Comparison of ENCODE assay signal across 28 cellular contexts in the genomic region with DNA sequence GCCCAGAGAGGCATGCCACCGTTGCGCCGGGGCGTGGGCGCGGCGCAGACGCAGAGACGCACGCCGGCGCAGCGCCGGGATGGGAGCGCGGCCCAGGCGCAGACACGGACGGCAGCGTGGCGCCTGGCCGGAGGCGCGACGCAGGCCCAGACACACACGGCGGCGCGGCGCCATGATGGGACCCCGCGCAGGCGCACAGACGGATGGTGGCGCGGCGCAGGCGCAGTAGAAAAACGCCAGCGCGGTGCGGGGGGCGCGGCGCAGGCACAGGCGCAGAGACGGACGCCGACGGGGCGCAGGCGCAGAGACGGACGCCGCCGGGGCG.
"Had no signal": no experiment of that assay in that cellular context is flagged by ENCODE, and none has a peak within 500 bp of the region (broad histone marks: within the 10 kb centered on the region; RNA-seq: fewer than 3 reads in every experiment).

No MANE protein-coding gene starts in this region.

- H3K4me1 ChIP-seq: ascending aorta, left lung, upper lobe of left lung had no signal

- H3K36me3 Mint-ChIP-seq: activated naive CD4-positive, alpha-beta T cell treated with anti-CD3 and anti-CD28 coated beads, Interleukin-2, amount 10 ng/mL, durations not matched to agents 7 days and 5 days; activated naive CD8-positive, alpha-beta T cell treated with anti-CD3 and anti-CD28 coated beads, Interleukin-2, amount 10 ng/mL, durations not matched to agents 7 days and 5 days; brain had no signal

- H3K27me3 ChIP-seq: ascending aorta, cardiac muscle cell, dorsolateral prefrontal cortex, left lung, upper lobe of left lung had no signal

- H3K4me3 Mint-ChIP-seq: activated naive CD4-positive, alpha-beta T cell treated with anti-CD3 and anti-CD28 coated beads, Interleukin-2, amount 10 ng/mL, durations not matched to agents 7 days and 5 days; activated naive CD8-positive, alpha-beta T cell treated with anti-CD3 and anti-CD28 coated beads, Interleukin-2, amount 10 ng/mL, durations not matched to agents 7 days and 5 days; activated T-cell treated with anti-CD3 and anti-CD28 coated beads, Interleukin-2, amount 50 U/mL, for 72 hours; brain; nephron; stimulated activated naive CD8-positive, alpha-beta T cell treated with anti-CD3 and anti-CD28 coated beads, Interleukin-15, Interleukin-2, amounts not matched to agents 100 ng/mL and 50 ng/mL, for 24 hours; T-helper 1 cell treated with Interleukin-12 subunit alpha and Interleukin-12 subunit beta and Interleukin-4 antibody, amounts not matched to agents 30 μg/mL and 1 μg/mL, for 36 hours had no signal

- ATAC-seq: activated T-cell treated with anti-CD3 and anti-CD28 coated beads, Interleukin-2, amount 50 U/mL, for 72 hours; sciatic nerve had no signal

- H3K4me1 Mint-ChIP-seq: activated naive CD4-positive, alpha-beta T cell treated with anti-CD3 and anti-CD28 coated beads, Interleukin-2, amount 10 ng/mL, durations not matched to agents 7 days and 5 days; activated naive CD8-positive, alpha-beta T cell treated with anti-CD3 and anti-CD28 coated beads, Interleukin-2, amount 10 ng/mL, durations not matched to agents 7 days and 5 days; brain; nephron had no signal

- H3K9me3 ChIP-seq: ascending aorta, left lung had no signal

- H3K27ac Mint-ChIP-seq: activated naive CD4-positive, alpha-beta T cell treated with anti-CD3 and anti-CD28 coated beads, Interleukin-2, amount 10 ng/mL, durations not matched to agents 7 days and 5 days; activated naive CD8-positive, alpha-beta T cell treated with anti-CD3 and anti-CD28 coated beads, Interleukin-2, amount 10 ng/mL, durations not matched to agents 7 days and 5 days; activated T-cell treated with anti-CD3 and anti-CD28 coated beads, Interleukin-2, amount 50 U/mL, for 72 hours; brain; nephron; progenitor cell of endocrine pancreas; stimulated activated naive CD8-positive, alpha-beta T cell treated with anti-CD3 and anti-CD28 coated beads, Interleukin-15, Interleukin-2, amounts not matched to agents 100 ng/mL and 50 ng/mL, for 24 hours; T-helper 1 cell treated with Interleukin-12 subunit alpha and Interleukin-12 subunit beta and Interleukin-4 antibody, amounts not matched to agents 30 μg/mL and 1 μg/mL, for 36 hours had no signal

- H3K4me3 ChIP-seq: ascending aorta, cardiac muscle cell, coronary artery, dorsolateral prefrontal cortex, left lung, lung, skin epidermis, upper lobe of left lung had no signal

- DNase-seq: activated CD4-positive, alpha-beta T cell treated with anti-CD3 and anti-CD28 coated beads for 4 hours; activated CD4-positive, alpha-beta T cell treated with anti-CD3 and anti-CD28 coated beads, Interleukin-2, amount 50 U/mL, for 4 hours; activated naive CD4-positive, alpha-beta T cell treated with anti-CD3 and anti-CD28 coated beads, Interleukin-2, amount 10 ng/mL, durations not matched to agents 7 days and 5 days; activated naive CD8-positive, alpha-beta T cell treated with anti-CD3 and anti-CD28 coated beads, Interleukin-2, amount 10 ng/mL, durations not matched to agents 7 days and 5 days; activated T-cell treated with anti-CD3 and anti-CD28 coated beads for 4 hours; activated T-cell treated with anti-CD3 and anti-CD28 coated beads, Interleukin-2, amount 50 U/mL, for 72 hours; dorsolateral prefrontal cortex; effector memory CD4-positive, alpha-beta T cell; erythroblast; foreskin fibroblast; hippocampal formation; stimulated activated CD4-positive, alpha-beta T cell treated with anti-CD3 and anti-CD28 coated beads, Interleukin-12 subunit alpha, Interleukin-12 subunit beta, amount 100 ng/mL, for 4 hours; stimulated activated CD4-positive, alpha-beta T cell treated with anti-CD3 and anti-CD28 coated beads, Interleukin-4, amount 100 ng/mL, for 1 hour; T-helper 9 cell had no signal

- H3K9me3 Mint-ChIP-seq: activated naive CD8-positive, alpha-beta T cell treated with anti-CD3 and anti-CD28 coated beads, Interleukin-2, amount 10 ng/mL, durations not matched to agents 7 days and 5 days; activated T-cell treated with anti-CD3 and anti-CD28 coated beads, Interleukin-2, amount 50 U/mL, for 72 hours; nephron; stimulated activated naive CD8-positive, alpha-beta T cell treated with anti-CD3 and anti-CD28 coated beads, Interleukin-15, Interleukin-2, amounts not matched to agents 100 ng/mL and 50 ng/mL, for 24 hours; T-helper 1 cell treated with Interleukin-12 subunit alpha and Interleukin-12 subunit beta and Interleukin-4 antibody, amounts not matched to agents 30 μg/mL and 1 μg/mL, for 36 hours had no signal

- H3K36me3 ChIP-seq: ascending aorta, cardiac muscle cell, left lung, upper lobe of left lung had no signal

- H3K27me3 Mint-ChIP-seq: activated naive CD4-positive, alpha-beta T cell treated with anti-CD3 and anti-CD28 coated beads, Interleukin-2, amount 10 ng/mL, durations not matched to agents 7 days and 5 days; activated naive CD8-positive, alpha-beta T cell treated with anti-CD3 and anti-CD28 coated beads, Interleukin-2, amount 10 ng/mL, durations not matched to agents 7 days and 5 days; brain; progenitor cell of endocrine pancreas; stimulated activated naive CD8-positive, alpha-beta T cell treated with anti-CD3 and anti-CD28 coated beads, Interleukin-15, Interleukin-2, amounts not matched to agents 100 ng/mL and 50 ng/mL, for 24 hours had no signal

- H3K27ac ChIP-seq: ascending aorta, cardiac muscle cell, coronary artery, dorsolateral prefrontal cortex, left lung, skin epidermis, upper lobe of left lung, VCaP had no signal
